1 cellular context compared by ENCODE assay signal in genomic region chr17:17724307-17724921, GRCh38.
TF ChIP-seq lines count a peak whose summit lies in the region.

No MANE protein-coding gene starts in this region.

TF ChIP-seq in H1, 55 proteins besides CTCF, POLR2A, EP300 and RAD21 (continued from another document):
- TF ChIP-seq HDAC2 (IDR thresholded peaks at IDR 0.05; ENCODE audit: borderline replicate concordance in 1 of 2, low read depth in 2 of 2, low read length in 2 of 2) = no peak
- TF ChIP-seq GABPA (IDR thresholded peaks at IDR 0.05; ENCODE audit: borderline replicate concordance, insufficient read depth, low read length) = no peak
- TF ChIP-seq SP4 (IDR thresholded peaks at IDR 0.05; ENCODE audit: low read length) = no peak
- TF ChIP-seq, protein P1, sequence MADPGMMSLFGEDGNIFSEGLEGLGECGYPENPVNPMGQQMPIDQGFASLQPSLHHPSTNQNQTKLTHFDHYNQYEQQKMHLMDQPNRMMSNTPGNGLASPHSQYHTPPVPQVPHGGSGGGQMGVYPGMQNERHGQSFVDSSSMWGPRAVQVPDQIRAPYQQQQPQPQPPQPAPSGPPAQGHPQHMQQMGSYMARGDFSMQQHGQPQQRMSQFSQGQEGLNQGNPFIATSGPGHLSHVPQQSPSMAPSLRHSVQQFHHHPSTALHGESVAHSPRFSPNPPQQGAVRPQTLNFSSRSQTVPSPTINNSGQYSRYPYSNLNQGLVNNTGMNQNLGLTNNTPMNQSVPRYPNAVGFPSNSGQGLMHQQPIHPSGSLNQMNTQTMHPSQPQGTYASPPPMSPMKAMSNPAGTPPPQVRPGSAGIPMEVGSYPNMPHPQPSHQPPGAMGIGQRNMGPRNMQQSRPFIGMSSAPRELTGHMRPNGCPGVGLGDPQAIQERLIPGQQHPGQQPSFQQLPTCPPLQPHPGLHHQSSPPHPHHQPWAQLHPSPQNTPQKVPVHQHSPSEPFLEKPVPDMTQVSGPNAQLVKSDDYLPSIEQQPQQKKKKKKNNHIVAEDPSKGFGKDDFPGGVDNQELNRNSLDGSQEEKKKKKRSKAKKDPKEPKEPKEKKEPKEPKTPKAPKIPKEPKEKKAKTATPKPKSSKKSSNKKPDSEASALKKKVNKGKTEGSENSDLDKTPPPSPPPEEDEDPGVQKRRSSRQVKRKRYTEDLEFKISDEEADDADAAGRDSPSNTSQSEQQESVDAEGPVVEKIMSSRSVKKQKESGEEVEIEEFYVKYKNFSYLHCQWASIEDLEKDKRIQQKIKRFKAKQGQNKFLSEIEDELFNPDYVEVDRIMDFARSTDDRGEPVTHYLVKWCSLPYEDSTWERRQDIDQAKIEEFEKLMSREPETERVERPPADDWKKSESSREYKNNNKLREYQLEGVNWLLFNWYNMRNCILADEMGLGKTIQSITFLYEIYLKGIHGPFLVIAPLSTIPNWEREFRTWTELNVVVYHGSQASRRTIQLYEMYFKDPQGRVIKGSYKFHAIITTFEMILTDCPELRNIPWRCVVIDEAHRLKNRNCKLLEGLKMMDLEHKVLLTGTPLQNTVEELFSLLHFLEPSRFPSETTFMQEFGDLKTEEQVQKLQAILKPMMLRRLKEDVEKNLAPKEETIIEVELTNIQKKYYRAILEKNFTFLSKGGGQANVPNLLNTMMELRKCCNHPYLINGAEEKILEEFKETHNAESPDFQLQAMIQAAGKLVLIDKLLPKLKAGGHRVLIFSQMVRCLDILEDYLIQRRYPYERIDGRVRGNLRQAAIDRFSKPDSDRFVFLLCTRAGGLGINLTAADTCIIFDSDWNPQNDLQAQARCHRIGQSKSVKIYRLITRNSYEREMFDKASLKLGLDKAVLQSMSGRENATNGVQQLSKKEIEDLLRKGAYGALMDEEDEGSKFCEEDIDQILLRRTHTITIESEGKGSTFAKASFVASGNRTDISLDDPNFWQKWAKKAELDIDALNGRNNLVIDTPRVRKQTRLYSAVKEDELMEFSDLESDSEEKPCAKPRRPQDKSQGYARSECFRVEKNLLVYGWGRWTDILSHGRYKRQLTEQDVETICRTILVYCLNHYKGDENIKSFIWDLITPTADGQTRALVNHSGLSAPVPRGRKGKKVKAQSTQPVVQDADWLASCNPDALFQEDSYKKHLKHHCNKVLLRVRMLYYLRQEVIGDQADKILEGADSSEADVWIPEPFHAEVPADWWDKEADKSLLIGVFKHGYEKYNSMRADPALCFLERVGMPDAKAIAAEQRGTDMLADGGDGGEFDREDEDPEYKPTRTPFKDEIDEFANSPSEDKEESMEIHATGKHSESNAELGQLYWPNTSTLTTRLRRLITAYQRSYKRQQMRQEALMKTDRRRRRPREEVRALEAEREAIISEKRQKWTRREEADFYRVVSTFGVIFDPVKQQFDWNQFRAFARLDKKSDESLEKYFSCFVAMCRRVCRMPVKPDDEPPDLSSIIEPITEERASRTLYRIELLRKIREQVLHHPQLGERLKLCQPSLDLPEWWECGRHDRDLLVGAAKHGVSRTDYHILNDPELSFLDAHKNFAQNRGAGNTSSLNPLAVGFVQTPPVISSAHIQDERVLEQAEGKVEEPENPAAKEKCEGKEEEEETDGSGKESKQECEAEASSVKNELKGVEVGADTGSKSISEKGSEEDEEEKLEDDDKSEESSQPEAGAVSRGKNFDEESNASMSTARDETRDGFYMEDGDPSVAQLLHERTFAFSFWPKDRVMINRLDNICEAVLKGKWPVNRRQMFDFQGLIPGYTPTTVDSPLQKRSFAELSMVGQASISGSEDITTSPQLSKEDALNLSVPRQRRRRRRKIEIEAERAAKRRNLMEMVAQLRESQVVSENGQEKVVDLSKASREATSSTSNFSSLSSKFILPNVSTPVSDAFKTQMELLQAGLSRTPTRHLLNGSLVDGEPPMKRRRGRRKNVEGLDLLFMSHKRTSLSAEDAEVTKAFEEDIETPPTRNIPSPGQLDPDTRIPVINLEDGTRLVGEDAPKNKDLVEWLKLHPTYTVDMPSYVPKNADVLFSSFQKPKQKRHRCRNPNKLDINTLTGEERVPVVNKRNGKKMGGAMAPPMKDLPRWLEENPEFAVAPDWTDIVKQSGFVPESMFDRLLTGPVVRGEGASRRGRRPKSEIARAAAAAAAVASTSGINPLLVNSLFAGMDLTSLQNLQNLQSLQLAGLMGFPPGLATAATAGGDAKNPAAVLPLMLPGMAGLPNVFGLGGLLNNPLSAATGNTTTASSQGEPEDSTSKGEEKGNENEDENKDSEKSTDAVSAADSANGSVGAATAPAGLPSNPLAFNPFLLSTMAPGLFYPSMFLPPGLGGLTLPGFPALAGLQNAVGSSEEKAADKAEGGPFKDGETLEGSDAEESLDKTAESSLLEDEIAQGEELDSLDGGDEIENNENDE (IDR thresholded peaks at IDR 0.05; ENCODE audit: insufficient replicate concordance, low read length) = no peak
- no peak for TF ChIP-seq ATF2 (IDR thresholded peaks at IDR 0.05; ENCODE audit: low read length)
- no peak for TF ChIP-seq SUZ12 (IDR thresholded peaks at IDR 0.05; ENCODE audit: low read length)
- TF ChIP-seq SRF (IDR thresholded peaks at IDR 0.05; ENCODE audit: low read depth, low read length) = no peak
- TF ChIP-seq CREB1 (IDR thresholded peaks at IDR 0.05) = no peak
